Comparison of ENCODE assay signal across 10 cellular contexts in the genomic region with DNA sequence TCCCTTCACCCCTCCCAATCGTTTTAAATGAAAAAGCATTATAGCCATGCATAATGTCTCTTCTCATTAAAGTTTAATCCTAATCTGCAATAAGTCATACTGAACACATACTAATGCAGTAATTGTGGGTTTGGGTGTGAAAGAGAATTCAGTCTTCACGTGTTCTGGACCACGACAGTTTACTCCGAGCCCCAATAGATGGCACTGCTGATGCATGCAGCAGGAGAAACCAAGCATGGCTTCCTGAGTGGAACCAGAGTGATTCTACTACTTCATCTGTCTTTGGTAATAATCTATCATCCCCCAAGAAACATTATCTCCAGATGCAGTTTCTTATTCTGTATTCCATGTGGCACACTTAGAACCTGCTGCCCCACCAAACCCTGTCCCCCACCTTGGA. TPM values are rescaled to one million over a fixed set of nuclear protein-coding genes. Genes with fewer than 3 reads are reported as not detected.
DNase-seq lines count a peak whose midpoint lies in the region; ATAC-seq, FAIRE-seq and TF ChIP-seq lines count a peak whose summit lies in the region.
"Had no signal": no experiment of that assay in that cellular context is flagged by ENCODE, and none has a peak within 500 bp of the region (broad histone marks: within the 10 kb centered on the region; RNA-seq: fewer than 3 reads in every experiment).

No MANE protein-coding gene starts in this region.

- no peaks in the 10 kb centered on the region for H4K20me1 ChIP-seq in PC-9 (ENCODE audit: insufficient read depth)

- no peaks in the 10 kb centered on the region for H3K36me3 Mint-ChIP-seq in immature natural killer cell
- H3K36me3 Mint-ChIP-seq: naive thymus-derived CD8-positive, alpha-beta T cell had no signal

- H3F3A ChIP-seq in PC-9 (ENCODE audit: insufficient read depth, low read depth), result no peaks in the 10 kb centered on the region

- H2AFZ ChIP-seq in PC-9, result no peak overlapping the region

- no TSS peak for BruUV-seq in PC-9 (replicated peaks; lab: Mats Ljungman, UMichigan)

- no peak overlapping the region for H3K27ac ChIP-seq in cardiac muscle cell
- no peak overlapping the region for H3K27ac ChIP-seq in right cardiac atrium (ENCODE audit: low read length)
- no peak overlapping the region for H3K27ac ChIP-seq in right atrium auricular region
- H3K27ac ChIP-seq in PC-9, result no peak overlapping the region
- H3K27ac ChIP-seq: SJSA1 had no signal

- no peak overlapping the region for H3K27ac Mint-ChIP-seq in immature natural killer cell
- H3K27ac Mint-ChIP-seq: naive thymus-derived CD8-positive, alpha-beta T cell had no signal

- no peak overlapping the region for H3K4me3 Mint-ChIP-seq in immature natural killer cell
- H3K4me3 Mint-ChIP-seq: naive thymus-derived CD8-positive, alpha-beta T cell had no signal

- POLR2A ChIA-PET in PC-9 (lab: Charles Lee; ENCODE audit: unreplicated experiment), result interaction anchor here (0.7 kb wide), 1 partner anchor 611 kb away, joined by 3 read pairs; no protein-coding TSS in a partner anchor

- H3K9me3 Mint-ChIP-seq in immature natural killer cell, result no peaks in the 10 kb centered on the region
- H3K9me3 Mint-ChIP-seq: naive thymus-derived CD8-positive, alpha-beta T cell had no signal

- H3K36me3 ChIP-seq in cardiac muscle cell, result no peaks in the 10 kb centered on the region
- no peaks in the 10 kb centered on the region for H3K36me3 ChIP-seq in right atrium auricular region
- no peaks in the 10 kb centered on the region for H3K36me3 ChIP-seq in PC-9 (ENCODE audit: low read depth)
- H3K36me3 ChIP-seq: SJSA1 had no signal

- H3K27me3 Mint-ChIP-seq in immature natural killer cell (ENCODE audit: low read depth in 3 of 3), result peaks cover 0 to 6% (median 4%) of the 10 kb centered on the region in 3 donors

- no peaks in the 10 kb centered on the region for H3K4me1 Mint-ChIP-seq in immature natural killer cell
- H3K4me1 Mint-ChIP-seq: naive thymus-derived CD8-positive, alpha-beta T cell had no signal

- intact Hi-C loops in right cardiac atrium (cut with DNase I) (no loop called here), PC-9 (cut with micrococcal nuclease; ENCODE audit: unreplicated experiment) (no loop called here)

- TF ChIP-seq CTCF in cardiac muscle cell (IDR thresholded peaks at IDR 0.05; ENCODE audit: low read depth, low read length) (peak; percentile 56), right atrium auricular region (IDR thresholded peaks at IDR 0.05) (peak in 1 of 2 donors; percentile 55), GM10266 (IDR thresholded peaks at IDR 0.05; ENCODE audit: control insufficient read depth, insufficient read depth, low read depth, missing control alignments) (no peak), PC-9 (conservative IDR thresholded peaks at IDR 0.05) (no peak)

- no peak overlapping the region for H3K4me2 ChIP-seq in PC-9

- CTCF ChIA-PET in PC-9 (lab: Charles Lee), result no interaction called here

- no peak for ATAC-seq in right cardiac atrium
- ATAC-seq: naive thymus-derived CD8-positive, alpha-beta T cell had no signal

- no peaks in the 10 kb centered on the region for H3K9me3 ChIP-seq in cardiac muscle cell (ENCODE audit: low read depth)
- no peaks in the 10 kb centered on the region for H3K9me3 ChIP-seq in right cardiac atrium (ENCODE audit: control insufficient read depth, low read length)
- H3K9me3 ChIP-seq in right atrium auricular region, result no peaks in the 10 kb centered on the region
- H3K9me3 ChIP-seq in PC-9 (ENCODE audit: insufficient read depth, low read depth), result no peaks in the 10 kb centered on the region
- H3K9me3 ChIP-seq: SJSA1 had no signal

- DNase-seq in cardiac muscle cell (ENCODE audit: low read depth in 1 of 2, low spot score in 1 of 2) (peak in 1 of 2 donors; percentile 54), right cardiac atrium (no peak), right atrium auricular region (ENCODE audit: low spot score) (peak; percentile 26), DMS79 (lab: John Stamatoyannopoulos, UW) (no peak), GM10266 (ENCODE audit: extremely low spot score) (no peak), immature natural killer cell (no peak), PC-9 (no peak)
- DNase-seq: naive thymus-derived CD8-positive, alpha-beta T cell had no signal

- H3K27me3 ChIP-seq in cardiac muscle cell (no peaks in the 10 kb centered on the region), right cardiac atrium (ENCODE audit: control insufficient read depth, insufficient read depth) (no peaks in the 10 kb centered on the region), right atrium auricular region (no peaks in the 10 kb centered on the region), PC-9 (ENCODE audit: insufficient read depth, low read depth) (peaks cover 64% of the 10 kb centered on the region)
- H3K27me3 ChIP-seq: SJSA1 had no signal

- 19% methylated on average over 4 of the region's 4 CpGs for WGBS in right cardiac atrium

- FAIRE-seq in TTC549 (lab: Jason Lieb, UNC), result peak; percentile 80

- H3K4me3 ChIP-seq in cardiac muscle cell, result no peak overlapping the region
- H3K4me3 ChIP-seq in right cardiac atrium (ENCODE audit: low read length), result no peak overlapping the region
- no peak overlapping the region for H3K4me3 ChIP-seq in right atrium auricular region
- no peak overlapping the region for H3K4me3 ChIP-seq in PC-9
- H3K4me3 ChIP-seq: SJSA1 had no signal

- no peaks in the 10 kb centered on the region for H3K79me2 ChIP-seq in PC-9 (ENCODE audit: low read depth)

- H3K4me1 ChIP-seq in cardiac muscle cell (ENCODE audit: low read depth) (no peaks in the 10 kb centered on the region), right cardiac atrium (ENCODE audit: control insufficient read depth, insufficient read depth, low read length) (no peaks in the 10 kb centered on the region), right atrium auricular region (no peaks in the 10 kb centered on the region), PC-9 (replicated peaks; ENCODE audit: insufficient read depth) (no peaks in the 10 kb centered on the region)
- H3K4me1 ChIP-seq: SJSA1 had no signal

- H3K9me2 ChIP-seq in PC-9 (ENCODE audit: insufficient read depth), result no peaks in the 10 kb centered on the region

RNA-seq across cellular contexts. Expression of a gene that starts 47.0 kb away (rescaled TPM):
- total RNA-seq in cardiac muscle cell, result 14.1 and 36.8 TPM in 2 replicates
- polyA plus RNA-seq in cardiac muscle cell, result 11.4 and 20.8 TPM in 2 replicates
- total RNA-seq in right cardiac atrium, result under 1 TPM in 2 of 4 donors, not detected in 2; 0.06 to 0.81 TPM
- 0.02 TPM for polyA plus RNA-seq in right cardiac atrium
- total RNA-seq in right atrium auricular region, result 1 to 10 TPM in 1 of 2 donors, under 1 TPM in 1; 0.15 to 1.1 TPM
- polyA plus RNA-seq in immature natural killer cell, result not detected
- not detected in 2 replicates for total RNA-seq in PC-9 (2021)
- total RNA-seq: naive thymus-derived CD8-positive, alpha-beta T cell had no signal
- polyA plus RNA-seq: naive thymus-derived CD8-positive, alpha-beta T cell had no signal
